Comparison of ENCODE assay signal across 25 cellular contexts in the genomic region with DNA sequence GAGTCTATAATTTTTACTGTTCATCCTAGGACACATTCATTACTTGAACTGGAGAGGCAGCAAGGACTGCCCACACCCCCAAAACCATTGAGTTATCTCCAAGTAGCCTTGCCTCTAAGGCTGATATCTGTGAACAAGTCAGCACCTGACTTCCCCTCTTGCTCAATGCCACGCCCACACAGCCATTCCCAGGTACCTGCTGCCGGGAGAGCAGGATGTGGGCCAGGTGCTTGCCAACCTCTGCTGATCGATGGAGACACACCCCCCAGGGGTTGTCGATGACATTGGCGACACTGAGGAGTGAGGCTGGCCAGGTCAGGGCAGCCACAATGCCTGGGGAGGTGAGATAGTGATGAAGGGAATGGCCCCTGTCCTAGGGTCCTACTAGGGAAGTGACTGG.
DNase-seq lines count a peak whose midpoint lies in the region; ATAC-seq, FAIRE-seq and TF ChIP-seq lines count a peak whose summit lies in the region.
"Had no signal": no experiment of that assay in that cellular context is flagged by ENCODE, and none has a peak within 500 bp of the region (broad histone marks: within the 10 kb centered on the region; RNA-seq: fewer than 3 reads in every experiment).

No MANE protein-coding gene starts in this region.

- no peak overlapping the region for H3K4me3 ChIP-seq in epithelial cell of esophagus (ENCODE audit: low read length)
- H3K4me3 ChIP-seq in neural progenitor cell = no peak overlapping the region
- H3K4me3 ChIP-seq: BLaER1 treated with 17β-estradiol and CSF1 and Interleukin-3, amounts not matched to agents 10 nM and 100 nM; GM12878; GM23338; HAP-1; PC-9 had no signal

- no peaks in the 10 kb centered on the region for H3K4me1 ChIP-seq in neural progenitor cell
- H3K4me1 ChIP-seq: BLaER1 treated with 17β-estradiol and CSF1 and Interleukin-3, amounts not matched to agents 10 nM and 100 nM; HAP-1 had no signal

- H3F3A ChIP-seq in neural progenitor cell (ENCODE audit: low read depth) = no peaks in the 10 kb centered on the region

- H3K27ac Mint-ChIP-seq in neural progenitor cell = peak overlapping the region; percentile 11
- H3K27ac Mint-ChIP-seq: CD4-positive, alpha-beta memory T cell; GM23338; T-cell had no signal

- no peaks in the 10 kb centered on the region for H3K9me3 ChIP-seq in neural progenitor cell (ENCODE audit: low read depth)
- H3K9me3 ChIP-seq: BLaER1 treated with 17β-estradiol and CSF1 and Interleukin-3, amounts not matched to agents 10 nM and 100 nM; Caco-2; HAP-1 had no signal

- no peak overlapping the region for H3K9ac ChIP-seq in neural progenitor cell
- H3K9ac ChIP-seq: BLaER1 treated with 17β-estradiol and CSF1 and Interleukin-3, amounts not matched to agents 10 nM and 100 nM; KMS-11 had no signal

- H3K4me2 ChIP-seq in neural progenitor cell = no peak overlapping the region
- H3K4me2 ChIP-seq: BLaER1 treated with 17β-estradiol and CSF1 and Interleukin-3, amounts not matched to agents 10 nM and 100 nM; GM23338; KMS-11; PC-9 had no signal

- H3K27me3 ChIP-seq in neural progenitor cell = no peaks in the 10 kb centered on the region
- H3K27me3 ChIP-seq: BLaER1 treated with 17β-estradiol and CSF1 and Interleukin-3, amounts not matched to agents 10 nM and 100 nM had no signal

- TF ChIP-seq CTCF in epithelial cell of esophagus (IDR thresholded peaks at IDR 0.05; ENCODE audit: insufficient read depth, low read depth, low read length, missing control alignments) (no peak), neural progenitor cell (IDR thresholded peaks at IDR 0.05) (no peak)

- peaks cover 39% of the 10 kb centered on the region for H3K27me3 Mint-ChIP-seq in neural progenitor cell (ENCODE audit: insufficient read depth, low read depth)
- H3K27me3 Mint-ChIP-seq: CD4-positive, alpha-beta memory T cell; T-cell had no signal

- DNase-seq in NCI-H1105 (lab: John Stamatoyannopoulos, UW) = peak; percentile 4
- DNase-seq in NCI-H1105 treated with DMSO at 0.1 percent for 48 hours (lab: John Stamatoyannopoulos, UW) = no peak
- peak; percentile 46 for DNase-seq in HPDE6-E6E7 (ENCODE audit: extremely low spot score)
- DNase-seq in epithelial cell of esophagus (ENCODE audit: low read depth) = peak; percentile 82
- DNase-seq in neural progenitor cell (ENCODE audit: low spot score) = no peak
- DNase-seq in RCC 7860 (ENCODE audit: low spot score) = no peak
- DNase-seq: ACHN; Caco-2; CD4-positive, alpha-beta memory T cell; DND-41; IMR-90; NCI-H1417 treated with DMSO at 0.1 percent for 48 hours; NCI-H1930; NCI-H226; NCI-H524 treated with DMSO at 0.1 percent for 48 hours; PC-9; T-cell had no signal

- no peaks in the 10 kb centered on the region for H4K20me1 ChIP-seq in neural progenitor cell (ENCODE audit: low read depth)

- H3K79me2 ChIP-seq in neural progenitor cell (ENCODE audit: low read depth) = no peaks in the 10 kb centered on the region

- FAIRE-seq in RCC 7860 (lab: Jason Lieb, UNC) = no peak
- FAIRE-seq: GM12878 had no signal

- H2AFZ ChIP-seq in neural progenitor cell (replicated peaks) = no peak overlapping the region
- H2AFZ ChIP-seq: GM23338, PC-9 had no signal

- ATAC-seq in GM21576 (IDR thresholded peaks at IDR 0.05; ENCODE audit: unreplicated experiment) = no peak
- ATAC-seq in HG03175 (IDR thresholded peaks at IDR 0.05; ENCODE audit: unreplicated experiment) = no peak
- ATAC-seq: GM12878, GM23338, T-cell had no signal

- no peak overlapping the region for H3K4me3 Mint-ChIP-seq in neural progenitor cell
- H3K4me3 Mint-ChIP-seq: CD4-positive, alpha-beta memory T cell; GM23338; T-cell had no signal

- H3K27ac ChIP-seq in neural progenitor cell = no peak overlapping the region
- H3K27ac ChIP-seq: 22Rv1; BLaER1 treated with 17β-estradiol and CSF1 and Interleukin-3, amounts not matched to agents 10 nM and 100 nM; KMS-11; PC-9 had no signal

- no peaks in the 10 kb centered on the region for H3K36me3 ChIP-seq in neural progenitor cell
- H3K36me3 ChIP-seq: HAP-1 had no signal

- peaks cover 4% of the 10 kb centered on the region for H3K9me3 Mint-ChIP-seq in neural progenitor cell
- H3K9me3 Mint-ChIP-seq: GM23338 had no signal

- H3K4me1 Mint-ChIP-seq in neural progenitor cell = peaks cover 26% of the 10 kb centered on the region
- H3K4me1 Mint-ChIP-seq: CD4-positive, alpha-beta memory T cell; GM23338; T-cell had no signal

- no peaks in the 10 kb centered on the region for H3K36me3 Mint-ChIP-seq in neural progenitor cell

Comparison
In these comparisons a context has a peak if more than half of its experiments do, and no peak if none do; other contexts are left out.
1. DNase-seq: peak in NCI-H1105 (single experiment), HPDE6-E6E7 (single experiment) and epithelial cell of esophagus (single experiment); none in NCI-H1105 treated with DMSO at 0.1 percent for 48 hours (single experiment), neural progenitor cell (single experiment) and RCC 7860 (single experiment).